In genomic region chr20:49281059-49281912, GRCh38 we compare ENCODE assay signal across 8 cellular contexts. TPM values are rescaled to one million over a fixed set of nuclear protein-coding genes. Genes with fewer than 3 reads are reported as not detected.
DNase-seq lines count a peak whose midpoint lies in the region; ATAC-seq and TF ChIP-seq lines count a peak whose summit lies in the region.

No MANE protein-coding gene starts in this region.

- peaks cover 76% of the 10 kb centered on the region for H3K36me3 ChIP-seq in ACC112 (ENCODE audit: insufficient read depth, low read length)

- peaks cover 44% of the 10 kb centered on the region for H3K9me3 Mint-ChIP-seq in activated B cell treated with CpG ODN at 0.5 μM for 24 hours

- H3K27me3 ChIP-seq in ACC112 (ENCODE audit: insufficient read depth, low read length) = no peaks in the 10 kb centered on the region

- peaks cover 91% of the 10 kb centered on the region for H3K36me3 Mint-ChIP-seq in activated B cell treated with CpG ODN at 0.5 μM for 24 hours (ENCODE audit: low read depth)

- peaks cover 83% of the 10 kb centered on the region for H3K4me1 Mint-ChIP-seq in activated B cell treated with CpG ODN at 0.5 μM for 24 hours

- POLR2A ChIA-PET in activated B cell treated with CpG ODN at 0.5 μM for 24 hours (lab: Charles Lee) = interaction anchor here (0.9 to 8.0 kb wide), 8 partner anchors 10 to 636 kb away, joined by 3 to 63 read pairs (median 6); partner anchors contain the start of gene SPATA2

- TF ChIP-seq CTCF in activated B cell treated with CpG ODN at 0.5 μM for 24 hours (IDR thresholded peaks at IDR 0.05) = no peak

- H3K4me1 ChIP-seq in ACC112 (ENCODE audit: control insufficient read depth, insufficient read depth, low read length, unreplicated experiment) = peaks cover 59% of the 10 kb centered on the region

- CTCF ChIA-PET in activated B cell treated with CpG ODN at 0.5 μM for 24 hours (lab: Charles Lee) = no interaction called here

- H3K27ac ChIP-seq in ACC112 (ENCODE audit: low read depth, low read length) = peak overlapping the region; percentile 86

- H3K27me3 Mint-ChIP-seq in activated B cell treated with CpG ODN at 0.5 μM for 24 hours = no peaks in the 10 kb centered on the region

- ATAC-seq in activated B cell treated with CpG ODN at 0.5 μM for 24 hours (ENCODE audit: low read depth) = no peak
- no peak for ATAC-seq in HG03520 (IDR thresholded peaks at IDR 0.05; ENCODE audit: unreplicated experiment)
- no peak for ATAC-seq in HG02623 (IDR thresholded peaks at IDR 0.05; ENCODE audit: unreplicated experiment)
- no peak for ATAC-seq in HG03039 (IDR thresholded peaks at IDR 0.05; ENCODE audit: unreplicated experiment)
- no peak for ATAC-seq in GM18858 (IDR thresholded peaks at IDR 0.05; ENCODE audit: unreplicated experiment)

- H2AFZ ChIP-seq in ACC112 (ENCODE audit: low read length, unreplicated experiment) = no peak overlapping the region

- peak overlapping the region; percentile 98 for H3K27ac Mint-ChIP-seq in activated B cell treated with CpG ODN at 0.5 μM for 24 hours

- DNase-seq in HCEC 1CT (peak; percentile 49), activated B cell treated with CpG ODN at 0.5 μM for 24 hours (no peak), iPS-NIHi11 (ENCODE audit: low spot score) (peak; percentile 28)

- H3K4me3 Mint-ChIP-seq in activated B cell treated with CpG ODN at 0.5 μM for 24 hours = peak overlapping the region; percentile 98

- intact Hi-C loops in activated B cell treated with CpG ODN at 0.5 μM for 24 hours (cut with micrococcal nuclease) = no loop called here

- peak overlapping the region; percentile 92 for H3K4me3 ChIP-seq in ACC112 (ENCODE audit: low read depth, low read length)

- H3K79me2 ChIP-seq in ACC112 (ENCODE audit: control insufficient read depth, insufficient read depth, low read length, unreplicated experiment) = peaks cover 94% of the 10 kb centered on the region

RNA-seq across cellular contexts. Expression of gene ZNFX1, which starts 3.4 kb away (rescaled TPM):
- total RNA-seq in activated B cell treated with CpG ODN at 0.5 μM for 24 hours = 49.6 and 51.9 TPM in 2 replicates
